Comparison of ENCODE assay signal across 19 cellular contexts in the genomic region with DNA sequence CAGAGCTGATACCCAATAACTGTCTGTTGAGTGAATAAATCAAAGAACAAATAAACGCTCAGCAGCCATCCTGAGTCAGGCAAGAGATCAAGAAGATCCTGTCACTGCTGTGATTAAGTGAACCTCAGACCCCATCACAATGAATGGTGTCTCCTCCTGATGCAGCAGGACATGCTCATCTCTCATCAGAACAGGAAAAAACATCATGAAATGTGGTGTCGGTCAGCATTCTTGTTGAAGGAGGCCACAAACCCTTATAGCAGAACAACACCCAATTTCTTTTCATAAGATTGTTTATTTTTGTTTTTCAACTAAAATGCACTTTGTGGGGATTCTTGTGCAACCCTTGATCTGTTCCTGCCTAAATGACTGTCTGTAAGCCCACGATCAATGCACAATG.
A peak's percentile ranks its signal among the peaks of the same experiment; 100 is the strongest.
DNase-seq lines count a peak whose midpoint lies in the region; ATAC-seq and TF ChIP-seq lines count a peak whose summit lies in the region.
"Had no signal": no experiment of that assay in that cellular context is flagged by ENCODE, and none has a peak within 500 bp of the region (broad histone marks: within the 10 kb centered on the region; RNA-seq: fewer than 3 reads in every experiment).

No MANE protein-coding gene starts in this region.

- peak; percentile 66 for DNase-seq in activated CD4-positive, alpha-beta T cell treated with anti-CD3 and anti-CD28 coated beads, Interleukin-2, amount 10 ng/mL, durations not matched to agents 24 days and 14 days
- no peak for DNase-seq in activated CD4-positive, alpha-beta T cell treated with anti-CD3 and anti-CD28 coated beads, Interleukin-2, amount 50 U/mL, for 48 hours
- DNase-seq in CD8-positive, alpha-beta memory T cell: peak in 1 of 5 donors; percentile 63
- DNase-seq in activated T-helper 2 cell treated with anti-CD3 and anti-CD28 coated beads, Interferon-gamma antibody, Interleukin-2, Interleukin-4, amounts not matched to agents 10 μg/mL and 5 μg/mL and 100 μg/mL, durations not matched to agents 14 hours and 24 hours and 36 hours (ENCODE audit: low spot score): no peak
- DNase-seq in natural killer cell (no peak), medulla oblongata (ENCODE audit: extremely low spot score) (no peak)
- DNase-seq in stimulated activated CD4-positive, alpha-beta T cell treated with anti-CD3 and anti-CD28 coated beads, Interleukin-4, amount 100 ng/mL, for 4 hours: no peak
- DNase-seq: activated B cell treated with CpG ODN at 0.5 μM for 24 hours; amniotic stem cell; heart left ventricle; left lung; NCI-H1105; NCI-H2081 treated with DMSO at 0.1 percent for 48 hours; stimulated activated CD4-positive, alpha-beta T cell treated with anti-CD3 and anti-CD28 coated beads, Interleukin-1b, Interleukin-23, amount 100 ng/mL, for 48 hours; T-helper 9 cell had no signal

- H3K9me3 ChIP-seq in CD8-positive, alpha-beta memory T cell (ENCODE audit: low read length): no peaks in the 10 kb centered on the region
- H3K9me3 ChIP-seq: BLaER1, heart left ventricle, left lung, prostate gland had no signal

- peak overlapping the region; percentile 97 for H3K27ac Mint-ChIP-seq in activated CD4-positive, alpha-beta T cell treated with anti-CD3 and anti-CD28 coated beads, Interleukin-2, amount 10 ng/mL, durations not matched to agents 24 days and 14 days
- peak overlapping the region; percentile 77 to 99 (median 97) for H3K27ac Mint-ChIP-seq in CD8-positive, alpha-beta memory T cell
- H3K27ac Mint-ChIP-seq in activated T-helper 2 cell treated with anti-CD3 and anti-CD28 coated beads, Interferon-gamma antibody, Interleukin-2, Interleukin-4, amounts not matched to agents 10 μg/mL and 5 μg/mL and 100 μg/mL, durations not matched to agents 14 hours and 24 hours and 36 hours: peak overlapping the region; percentile 95
- peak overlapping the region; percentile 98 to 100 for H3K27ac Mint-ChIP-seq in natural killer cell
- H3K27ac Mint-ChIP-seq: activated B cell treated with CpG ODN at 0.5 μM for 24 hours had no signal

- intact Hi-C loops in activated CD4-positive, alpha-beta T cell treated with anti-CD3 and anti-CD28 coated beads, Interleukin-2, amount 10 ng/mL, durations not matched to agents 24 days and 14 days (cut with micrococcal nuclease): loop anchor here (5.0 to 10.0 kb wide), 4 partner anchors 314 to 1054 kb away; partner anchors contain the start of genes PICALM and PRSS23
- intact Hi-C loops in activated T-helper 2 cell treated with anti-CD3 and anti-CD28 coated beads, Interferon-gamma antibody, Interleukin-2, Interleukin-4, amounts not matched to agents 10 μg/mL and 5 μg/mL and 100 μg/mL, durations not matched to agents 14 hours and 24 hours and 36 hours (cut with micrococcal nuclease): loop anchor here (1.0 to 10.0 kb wide), 4 partner anchors 50 to 1057 kb away; partner anchors contain the start of gene CREBZF
- intact Hi-C loops in natural killer cell (cut with micrococcal nuclease): loop anchor here (5.0 kb wide), 3 partner anchors 48 to 312 kb away; partner anchors contain the start of gene TMEM126A

- peak; percentile 22 to 31 (median 31) for ATAC-seq in natural killer cell
- no peak for ATAC-seq in GM18519 (IDR thresholded peaks at IDR 0.05; ENCODE audit: low FRiP score, unreplicated experiment)
- ATAC-seq: heart left ventricle, HepG2 had no signal

- no peaks in the 10 kb centered on the region for H3K27me3 ChIP-seq in CD8-positive, alpha-beta memory T cell (ENCODE audit: insufficient read depth, low read length, poor library complexity, severe bottlenecking)
- H3K27me3 ChIP-seq: BLaER1, heart left ventricle, left lung had no signal

- no peak for TF ChIP-seq CTCF in natural killer cell (IDR thresholded peaks at IDR 0.05)

- peaks cover 83% of the 10 kb centered on the region for H3K4me1 Mint-ChIP-seq in activated CD4-positive, alpha-beta T cell treated with anti-CD3 and anti-CD28 coated beads, Interleukin-2, amount 10 ng/mL, durations not matched to agents 24 days and 14 days
- H3K4me1 Mint-ChIP-seq in CD8-positive, alpha-beta memory T cell: peaks cover 97 to 99% (median 98%) of the 10 kb centered on the region in 3 donors
- H3K4me1 Mint-ChIP-seq in activated T-helper 2 cell treated with anti-CD3 and anti-CD28 coated beads, Interferon-gamma antibody, Interleukin-2, Interleukin-4, amounts not matched to agents 10 μg/mL and 5 μg/mL and 100 μg/mL, durations not matched to agents 14 hours and 24 hours and 36 hours (ENCODE audit: low read depth): peaks cover 92% of the 10 kb centered on the region
- peaks cover 87 to 91% of the 10 kb centered on the region in 2 donors for H3K4me1 Mint-ChIP-seq in natural killer cell

- H3K36me3 Mint-ChIP-seq in activated CD4-positive, alpha-beta T cell treated with anti-CD3 and anti-CD28 coated beads, Interleukin-2, amount 10 ng/mL, durations not matched to agents 24 days and 14 days (ENCODE audit: low read depth): peaks cover 38% of the 10 kb centered on the region
- H3K36me3 Mint-ChIP-seq in CD8-positive, alpha-beta memory T cell: peaks cover 11 to 24% (median 14%) of the 10 kb centered on the region in 3 donors
- H3K36me3 Mint-ChIP-seq in activated T-helper 2 cell treated with anti-CD3 and anti-CD28 coated beads, Interferon-gamma antibody, Interleukin-2, Interleukin-4, amounts not matched to agents 10 μg/mL and 5 μg/mL and 100 μg/mL, durations not matched to agents 14 hours and 24 hours and 36 hours (ENCODE audit: low read depth): peaks cover 30% of the 10 kb centered on the region
- H3K36me3 Mint-ChIP-seq in natural killer cell: peaks cover 15% of the 10 kb centered on the region

- H3K36me3 ChIP-seq in CD8-positive, alpha-beta memory T cell (ENCODE audit: insufficient read depth, low read length): no peaks in the 10 kb centered on the region
- H3K36me3 ChIP-seq: BLaER1, heart left ventricle, left lung, prostate gland had no signal

- no peaks in the 10 kb centered on the region for H3K9me3 Mint-ChIP-seq in activated CD4-positive, alpha-beta T cell treated with anti-CD3 and anti-CD28 coated beads, Interleukin-2, amount 10 ng/mL, durations not matched to agents 24 days and 14 days
- no peaks in the 10 kb centered on the region for H3K9me3 Mint-ChIP-seq in CD8-positive, alpha-beta memory T cell
- H3K9me3 Mint-ChIP-seq in activated T-helper 2 cell treated with anti-CD3 and anti-CD28 coated beads, Interferon-gamma antibody, Interleukin-2, Interleukin-4, amounts not matched to agents 10 μg/mL and 5 μg/mL and 100 μg/mL, durations not matched to agents 14 hours and 24 hours and 36 hours: peaks cover 3% of the 10 kb centered on the region
- no peaks in the 10 kb centered on the region for H3K9me3 Mint-ChIP-seq in natural killer cell
- H3K9me3 Mint-ChIP-seq: activated B cell treated with CpG ODN at 0.5 μM for 24 hours had no signal

- peaks cover 95% of the 10 kb centered on the region for H3K4me1 ChIP-seq in CD8-positive, alpha-beta memory T cell (ENCODE audit: insufficient read depth, low read length)
- H3K4me1 ChIP-seq: BLaER1, prostate gland had no signal

- peak overlapping the region; percentile 78 for H3K4me3 Mint-ChIP-seq in activated CD4-positive, alpha-beta T cell treated with anti-CD3 and anti-CD28 coated beads, Interleukin-2, amount 10 ng/mL, durations not matched to agents 24 days and 14 days
- H3K4me3 Mint-ChIP-seq in CD8-positive, alpha-beta memory T cell: peak overlapping the region; percentile 52 to 90 (median 83)
- H3K4me3 Mint-ChIP-seq in activated T-helper 2 cell treated with anti-CD3 and anti-CD28 coated beads, Interferon-gamma antibody, Interleukin-2, Interleukin-4, amounts not matched to agents 10 μg/mL and 5 μg/mL and 100 μg/mL, durations not matched to agents 14 hours and 24 hours and 36 hours (ENCODE audit: low read depth): no peak overlapping the region
- H3K4me3 Mint-ChIP-seq in natural killer cell: peak overlapping the region; percentile 92
- H3K4me3 Mint-ChIP-seq: activated B cell treated with CpG ODN at 0.5 μM for 24 hours had no signal

- H3K27me3 Mint-ChIP-seq in activated CD4-positive, alpha-beta T cell treated with anti-CD3 and anti-CD28 coated beads, Interleukin-2, amount 10 ng/mL, durations not matched to agents 24 days and 14 days: peaks cover 2% of the 10 kb centered on the region
- peaks cover 0 to 6% of the 10 kb centered on the region in 2 donors for H3K27me3 Mint-ChIP-seq in CD8-positive, alpha-beta memory T cell
- H3K27me3 Mint-ChIP-seq in activated T-helper 2 cell treated with anti-CD3 and anti-CD28 coated beads, Interferon-gamma antibody, Interleukin-2, Interleukin-4, amounts not matched to agents 10 μg/mL and 5 μg/mL and 100 μg/mL, durations not matched to agents 14 hours and 24 hours and 36 hours (ENCODE audit: low read depth): no peaks in the 10 kb centered on the region
- H3K27me3 Mint-ChIP-seq in natural killer cell (ENCODE audit: low read depth in 2 of 2): no peaks in the 10 kb centered on the region
- H3K27me3 Mint-ChIP-seq: activated B cell treated with CpG ODN at 0.5 μM for 24 hours had no signal

- POLR2A ChIA-PET in CD8-positive, alpha-beta memory T cell (lab: Charles Lee): no interaction called here

- no peak overlapping the region for H3K4me3 ChIP-seq in CD8-positive, alpha-beta memory T cell (ENCODE audit: low read length)
- H3K4me3 ChIP-seq: BLaER1, heart left ventricle, left lung, prostate gland had no signal

- H3K27ac ChIP-seq in CD8-positive, alpha-beta memory T cell (ENCODE audit: low read depth, low read length): no peak overlapping the region
- H3K27ac ChIP-seq: BLaER1, heart left ventricle, left lung, prostate gland had no signal

- CTCF ChIA-PET in CD8-positive, alpha-beta memory T cell (lab: Charles Lee): no interaction called here
